In genomic region chr1:237048803-237049202, GRCh38 we compare ENCODE assay signal across 23 cellular contexts. TPM values are rescaled to one million over a fixed set of nuclear protein-coding genes. Genes with fewer than 3 reads are reported as not detected.
"Had no signal": no experiment of that assay in that cellular context is flagged by ENCODE, and none has a peak within 500 bp of the region (broad histone marks: within the 10 kb centered on the region; RNA-seq: fewer than 3 reads in every experiment).

No MANE protein-coding gene starts in this region.

- H3K9me3 ChIP-seq: MG63, SJCRH30 had no signal

- H3K4me3 ChIP-seq: MG63, SJCRH30 had no signal

- H3K27ac ChIP-seq: HL-60, SJCRH30 had no signal

- H3K36me3 ChIP-seq: MG63, SJCRH30 had no signal

- H3K4me1 ChIP-seq: SJCRH30 had no signal

- DNase-seq: IMR-90, Karpas-422, KG1, MG63, NCI-H1092, NCI-H1105 treated with DMSO at 0.1 percent for 48 hours, NCI-H1417 treated with DMSO at 0.1 percent for 48 hours, NCI-H146, NCI-H1694 treated with DMSO at 0.1 percent for 48 hours, NCI-H1930, NCI-H2081, NCI-H2107, NCI-H2227 treated with DMSO at 0.1 percent for 48 hours, NCI-H524 treated with DMSO at 0.1 percent for 48 hours, NCI-H69, NCI-H774, RPMI8226, SHP77 treated with DMSO at 0.1 percent for 48 hours, SJCRH30 had no signal

- ATAC-seq: HepG2, SK-N-SH treated with all-trans-retinoic acid at 6 μM for 48 hours had no signal

- H3K27me3 ChIP-seq: SJCRH30 had no signal

RNA-seq across cellular contexts. Expression of gene RYR2, which starts 6.8 kb away (rescaled TPM):
- total RNA-seq: HepG2, IMR-90 had no signal
- polyA plus RNA-seq: HepG2, IMR-90 had no signal

RNA-seq across cellular contexts. Expression of gene MT1HL1, which starts 44.6 kb away (rescaled TPM):
- total RNA-seq: HepG2, IMR-90, NCI-H460, SJCRH30 had no signal
- polyA plus RNA-seq: HepG2, IMR-90 had no signal
